In the genomic region with DNA sequence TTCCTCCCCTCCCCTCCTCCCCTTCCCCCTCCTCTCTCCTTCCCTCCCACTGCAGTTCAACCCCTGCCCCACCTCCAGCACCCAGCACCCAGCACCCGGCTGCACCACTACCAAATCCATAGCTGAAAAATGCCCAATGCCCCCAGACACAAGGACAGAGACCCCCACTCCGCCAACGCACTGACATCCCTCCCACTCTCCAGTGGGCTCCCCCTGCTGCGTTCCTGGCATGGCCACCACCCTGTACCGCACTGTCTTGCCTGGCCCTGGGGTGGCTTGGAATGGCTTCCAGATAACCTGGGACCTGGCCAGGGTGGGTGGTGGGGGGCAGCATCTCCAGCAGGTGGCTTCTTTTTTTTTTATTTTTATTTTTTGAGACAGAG, we compare ENCODE assay signal across 11 cellular contexts. TPM values are rescaled to one million over a fixed set of nuclear protein-coding genes. Genes with fewer than 3 reads are reported as not detected.
DNase-seq lines count a peak whose midpoint lies in the region; ATAC-seq and TF ChIP-seq lines count a peak whose summit lies in the region.
"Had no signal": no experiment of that assay in that cellular context is flagged by ENCODE, and none has a peak within 500 bp of the region (broad histone marks: within the 10 kb centered on the region; RNA-seq: fewer than 3 reads in every experiment).

No MANE protein-coding gene starts in this region.

- peak overlapping the region; percentile 83 for H3K27ac Mint-ChIP-seq in activated T-cell treated with anti-CD3 and anti-CD28 coated beads, Interleukin-2, amount 50 U/mL, for 72 hours
- peak overlapping the region; percentile 87 for H3K27ac Mint-ChIP-seq in activated naive CD8-positive, alpha-beta T cell treated with anti-CD3 and anti-CD28 coated beads, Interleukin-2, amount 10 ng/mL, durations not matched to agents 7 days and 5 days

- no peak for ATAC-seq in activated T-cell treated with anti-CD3 and anti-CD28 coated beads, Interleukin-2, amount 50 U/mL, for 72 hours (replicated peaks in 1 of 2)
- no peak for ATAC-seq in activated naive CD8-positive, alpha-beta T cell treated with anti-CD3 and anti-CD28 coated beads, Interleukin-2, amount 10 ng/mL, durations not matched to agents 7 days and 5 days (ENCODE audit: low read depth)
- no peak for ATAC-seq in PC-3
- ATAC-seq in GM19452 (IDR thresholded peaks at IDR 0.05; ENCODE audit: unreplicated experiment) = no peak
- ATAC-seq in HG03571 (IDR thresholded peaks at IDR 0.05; ENCODE audit: unreplicated experiment) = no peak

- peaks cover 5% of the 10 kb centered on the region for H3K4me1 ChIP-seq in mesendoderm (ENCODE audit: control insufficient read depth, low read depth, low read length)
- H3K4me1 ChIP-seq in thyroid gland = peaks cover 48 to 80% of the 10 kb centered on the region in 2 donors
- peaks cover 36% of the 10 kb centered on the region for H3K4me1 ChIP-seq in PC-3 (ENCODE audit: insufficient read depth, low read length)

- TF ChIP-seq POLR2A in thyroid gland (IDR thresholded peaks at IDR 0.05) = no peak

- H3K9me2 ChIP-seq in PC-3 (replicated peaks; ENCODE audit: low read length) = no peaks in the 10 kb centered on the region

- no peaks in the 10 kb centered on the region for H3F3A ChIP-seq in PC-3 (ENCODE audit: low read length, unreplicated experiment)

- H2AK5ac ChIP-seq in mesendoderm (ENCODE audit: low read length) = no peak overlapping the region

- no peaks in the 10 kb centered on the region for H3K27me3 ChIP-seq in mesendoderm (ENCODE audit: insufficient read depth, low read length, poor library complexity)
- H3K27me3 ChIP-seq in thyroid gland = no peaks in the 10 kb centered on the region
- no peaks in the 10 kb centered on the region for H3K27me3 ChIP-seq in PC-3 (ENCODE audit: low read length)

- H3K79me2 ChIP-seq in mesendoderm (ENCODE audit: control insufficient read depth, insufficient read depth, low read length) (no peaks in the 10 kb centered on the region), PC-3 (ENCODE audit: low read length) (no peaks in the 10 kb centered on the region)

- peaks cover 39% of the 10 kb centered on the region for H3K4me1 Mint-ChIP-seq in activated T-cell treated with anti-CD3 and anti-CD28 coated beads, Interleukin-2, amount 50 U/mL, for 72 hours (ENCODE audit: low read depth)
- peaks cover 32% of the 10 kb centered on the region for H3K4me1 Mint-ChIP-seq in activated naive CD8-positive, alpha-beta T cell treated with anti-CD3 and anti-CD28 coated beads, Interleukin-2, amount 10 ng/mL, durations not matched to agents 7 days and 5 days

- H3K4me2 ChIP-seq in mesendoderm (ENCODE audit: low read length) (no peak overlapping the region), PC-3 (ENCODE audit: low read length) (no peak overlapping the region)

- no peak overlapping the region for H3K4ac ChIP-seq in mesendoderm (ENCODE audit: low read depth, low read length)

- CTCF ChIA-PET in PC-3 (lab: Charles Lee) = interaction anchor here (0.5 to 0.6 kb wide), 3 partner anchors 22 to 245 kb away, joined by 3 to 8 read pairs (median 4); no protein-coding TSS in a partner anchor

- DNase-seq in activated T-cell treated with anti-CD3 and anti-CD28 coated beads, Interleukin-2, amount 50 U/mL, for 72 hours = no peak
- no peak for DNase-seq in activated T-cell treated with anti-CD3 and anti-CD28 coated beads, Interleukin-2, amount 50 U/mL, for 48 hours
- DNase-seq in activated naive CD8-positive, alpha-beta T cell treated with anti-CD3 and anti-CD28 coated beads, Interleukin-2, amount 10 ng/mL, durations not matched to agents 7 days and 5 days = no peak
- DNase-seq in mesendoderm (no peak), thyroid gland (peak in 1 of 2 donors; percentile 5), PC-3 (no peak)
- DNase-seq: activated T-cell treated with anti-CD3 and anti-CD28 coated beads, Interleukin-2, amount 50 U/mL, for 1 hour; NCI-H345 had no signal

- H3K56ac ChIP-seq in mesendoderm (ENCODE audit: low read length) = peak overlapping the region; percentile 76

- H4K8ac ChIP-seq in mesendoderm (ENCODE audit: low read depth, low read length) = no peak overlapping the region

- no peak overlapping the region for H2AFZ ChIP-seq in PC-3 (ENCODE audit: low read length)

- TF ChIP-seq CTCF in thyroid gland (IDR thresholded peaks at IDR 0.05) = no peak
- TF ChIP-seq CTCF in PC-3 (conservative IDR thresholded peaks at IDR 0.05; ENCODE audit: low read depth, low read length) = no peak

- H3K79me1 ChIP-seq in mesendoderm (ENCODE audit: low read length) = no peaks in the 10 kb centered on the region

- no peak overlapping the region for H3K18ac ChIP-seq in mesendoderm (ENCODE audit: low read length)

- H3K27me3 Mint-ChIP-seq in activated T-cell treated with anti-CD3 and anti-CD28 coated beads, Interleukin-2, amount 50 U/mL, for 72 hours (ENCODE audit: low read depth) = no peaks in the 10 kb centered on the region
- no peaks in the 10 kb centered on the region for H3K27me3 Mint-ChIP-seq in activated naive CD8-positive, alpha-beta T cell treated with anti-CD3 and anti-CD28 coated beads, Interleukin-2, amount 10 ng/mL, durations not matched to agents 7 days and 5 days

- H2BK15ac ChIP-seq in mesendoderm (replicated peaks; ENCODE audit: low read depth) = no peak overlapping the region

- no peak overlapping the region for H3K23ac ChIP-seq in mesendoderm (ENCODE audit: low read length)

- POLR2A ChIA-PET in activated naive CD8-positive, alpha-beta T cell treated with anti-CD3 and anti-CD28 coated beads, Interleukin-2, amount 10 ng/mL, durations not matched to agents 7 days and 5 days (lab: Charles Lee) = interaction anchor here (0.7 kb wide), 1 partner anchor 28 kb away, joined by 5 read pairs; no protein-coding TSS in a partner anchor
- POLR2A ChIA-PET in PC-3 (lab: Charles Lee; ENCODE audit: unreplicated experiment) = no interaction called here

- peak overlapping the region; percentile 70 for H2BK5ac ChIP-seq in mesendoderm (ENCODE audit: low read length)

- peak overlapping the region; percentile 54 to 66 for H3K4me3 Mint-ChIP-seq in activated T-cell treated with anti-CD3 and anti-CD28 coated beads, Interleukin-2, amount 50 U/mL, for 72 hours
- peak overlapping the region; percentile 79 for H3K4me3 Mint-ChIP-seq in activated naive CD8-positive, alpha-beta T cell treated with anti-CD3 and anti-CD28 coated beads, Interleukin-2, amount 10 ng/mL, durations not matched to agents 7 days and 5 days
- H3K4me3 Mint-ChIP-seq: endodermal cell had no signal

- no peak overlapping the region for H3K9ac ChIP-seq in mesendoderm (ENCODE audit: low read length)
- H3K9ac ChIP-seq in PC-3 (ENCODE audit: low read length) = no peak overlapping the region

- H4K20me1 ChIP-seq in PC-3 (ENCODE audit: low read length) = no peaks in the 10 kb centered on the region

- H2BK120ac ChIP-seq in mesendoderm (ENCODE audit: low read depth, low read length) = no peak overlapping the region

- no peaks in the 10 kb centered on the region for H3K9me3 Mint-ChIP-seq in activated T-cell treated with anti-CD3 and anti-CD28 coated beads, Interleukin-2, amount 50 U/mL, for 72 hours
- no peaks in the 10 kb centered on the region for H3K9me3 Mint-ChIP-seq in activated naive CD8-positive, alpha-beta T cell treated with anti-CD3 and anti-CD28 coated beads, Interleukin-2, amount 10 ng/mL, durations not matched to agents 7 days and 5 days
- H3K9me3 Mint-ChIP-seq: endodermal cell had no signal

- WGBS in mesendoderm (ENCODE audit: extremely low coverage, insufficient coverage, low lambda C conversion rate) = no CpG with 5 or more reads among the region's 5 CpGs
- 54 to 71% methylated on average over 5 of the region's 5 CpGs for WGBS in thyroid gland, 2 donors

- BruUV-seq in PC-3 (replicated peaks; lab: Mats Ljungman, UMichigan) = no TSS peak

- H4K5ac ChIP-seq in mesendoderm (ENCODE audit: low read length) = no peak overlapping the region

- H3K36me3 ChIP-seq in mesendoderm (ENCODE audit: control insufficient read depth, insufficient read depth, low read length) = no peaks in the 10 kb centered on the region
- no peaks in the 10 kb centered on the region for H3K36me3 ChIP-seq in thyroid gland
- H3K36me3 ChIP-seq in PC-3 (ENCODE audit: low read depth, low read length) = no peaks in the 10 kb centered on the region

- H3K36me3 Mint-ChIP-seq in activated T-cell treated with anti-CD3 and anti-CD28 coated beads, Interleukin-2, amount 50 U/mL, for 72 hours (ENCODE audit: insufficient read depth in 2 of 2) = no peaks in the 10 kb centered on the region
- H3K36me3 Mint-ChIP-seq in activated naive CD8-positive, alpha-beta T cell treated with anti-CD3 and anti-CD28 coated beads, Interleukin-2, amount 10 ng/mL, durations not matched to agents 7 days and 5 days = no peaks in the 10 kb centered on the region

- no peak overlapping the region for H3K4me3 ChIP-seq in mesendoderm (ENCODE audit: low read length)
- H3K4me3 ChIP-seq in thyroid gland (replicated peaks in 1 of 3) = no peak overlapping the region
- no peak overlapping the region for H3K4me3 ChIP-seq in PC-3 (ENCODE audit: low read length)

- H3K27ac ChIP-seq in mesendoderm (ENCODE audit: low read depth, low read length) (no peak overlapping the region), thyroid gland (peak overlapping the region; percentile 88 to 100 (median 96)), PC-3 (ENCODE audit: low read length) (no peak overlapping the region)

- intact Hi-C loops in thyroid gland (cut with DNase I) (no loop called here), PC-3 (cut with micrococcal nuclease) (no loop called here)

- H3K9me3 ChIP-seq in thyroid gland = no peaks in the 10 kb centered on the region
- no peaks in the 10 kb centered on the region for H3K9me3 ChIP-seq in PC-3 (ENCODE audit: low read length)

RNA-seq across cellular contexts. Expression of a gene that starts 5.8 kb away (rescaled TPM):
- total RNA-seq in activated T-cell treated with anti-CD3 and anti-CD28 coated beads, Interleukin-2, amount 50 U/mL, for 72 hours = 100 to 1,000 TPM; 120 to 121 TPM
- total RNA-seq in activated naive CD8-positive, alpha-beta T cell treated with anti-CD3 and anti-CD28 coated beads, Interleukin-2, amount 10 ng/mL, durations not matched to agents 7 days and 5 days = 100 to 1,000 TPM; 319 to 341 TPM
- 98.2 TPM for polyA plus RNA-seq in mesendoderm (2013, experiment 1 of 2)
- 97.3 TPM for polyA plus RNA-seq in mesendoderm (2013, experiment 2 of 2)
- 100 to 1,000 TPM; 106 to 161 (median 123) TPM for total RNA-seq in thyroid gland
- 95.4 and 96.8 TPM in 2 replicates for total RNA-seq in PC-3 (2014; rRNA removed)

RNA-seq across cellular contexts. Expression of a gene that starts 39.3 kb away (rescaled TPM):
- 100 to 1,000 TPM; 129 to 134 TPM for total RNA-seq in activated T-cell treated with anti-CD3 and anti-CD28 coated beads, Interleukin-2, amount 50 U/mL, for 72 hours
- total RNA-seq in activated naive CD8-positive, alpha-beta T cell treated with anti-CD3 and anti-CD28 coated beads, Interleukin-2, amount 10 ng/mL, durations not matched to agents 7 days and 5 days = 100 to 1,000 TPM; 190 to 200 TPM
- polyA plus RNA-seq in mesendoderm (2013, experiment 1 of 2) = 5.7 TPM
- 6.3 TPM for polyA plus RNA-seq in mesendoderm (2013, experiment 2 of 2)
- total RNA-seq in thyroid gland = 10 to 100 TPM; 18.5 to 40.4 (median 26.6) TPM
- total RNA-seq in PC-3 (2014; rRNA removed) = 15.1 and 24.8 TPM in 2 replicates

RNA-seq across cellular contexts. Expression of a gene that starts 39.9 kb away (rescaled TPM):
- 10 to 100 TPM; 28.5 to 36.9 TPM for total RNA-seq in activated T-cell treated with anti-CD3 and anti-CD28 coated beads, Interleukin-2, amount 50 U/mL, for 72 hours
- total RNA-seq in activated naive CD8-positive, alpha-beta T cell treated with anti-CD3 and anti-CD28 coated beads, Interleukin-2, amount 10 ng/mL, durations not matched to agents 7 days and 5 days = 10 to 100 TPM; 16.0 to 17.7 TPM
- 0.48 TPM for polyA plus RNA-seq in mesendoderm (2013, experiment 1 of 2)
- polyA plus RNA-seq in mesendoderm (2013, experiment 2 of 2) = 0.36 TPM
- total RNA-seq in thyroid gland (1 to 10 TPM; 1.1 to 4.2 (median 2.9) TPM), PC-3 (2014; rRNA removed) (1.0 and 3.6 TPM in 2 replicates)

RNA-seq across cellular contexts. Expression of a gene that starts 41.3 kb away (rescaled TPM):
- 10 to 100 TPM; 48.7 to 56.2 TPM for total RNA-seq in activated T-cell treated with anti-CD3 and anti-CD28 coated beads, Interleukin-2, amount 50 U/mL, for 72 hours
- 10 to 100 TPM; 55.0 to 61.4 TPM for total RNA-seq in activated naive CD8-positive, alpha-beta T cell treated with anti-CD3 and anti-CD28 coated beads, Interleukin-2, amount 10 ng/mL, durations not matched to agents 7 days and 5 days
- 46.2 TPM for polyA plus RNA-seq in mesendoderm (2013, experiment 1 of 2)
- polyA plus RNA-seq in mesendoderm (2013, experiment 2 of 2) = 41.1 TPM
- total RNA-seq in thyroid gland (10 to 100 TPM; 74.8 to 89.9 (median 76.2) TPM), PC-3 (2014; rRNA removed) (72.0 and 94.0 TPM in 2 replicates)

Comparison
In these comparisons a context has a peak if more than half of its experiments do, and no peak if none do; other contexts are left out.
1. H3K27ac ChIP-seq: peak in thyroid gland (3 of 3); none in mesendoderm (single experiment) and PC-3 (single experiment).